Comparison of ENCODE assay signal across 10 cellular contexts in genomic region chr6:16725145-16725864, GRCh38. TPM values are rescaled to one million over a fixed set of nuclear protein-coding genes. Genes with fewer than 3 reads are reported as not detected.
DNase-seq lines count a peak whose midpoint lies in the region; ATAC-seq and TF ChIP-seq lines count a peak whose summit lies in the region.
"Had no signal": no experiment of that assay in that cellular context is flagged by ENCODE, and none has a peak within 500 bp of the region (broad histone marks: within the 10 kb centered on the region; RNA-seq: fewer than 3 reads in every experiment).

No MANE protein-coding gene starts in this region.

- peaks cover 50% of the 10 kb centered on the region for H3K4me1 ChIP-seq in hepatocyte (ENCODE audit: insufficient read depth)
- H3K4me1 ChIP-seq in stomach: peaks cover 28 to 87% (median 68%) of the 10 kb centered on the region in 4 donors

- peak overlapping the region; percentile 3 for H3K27ac Mint-ChIP-seq in activated T-helper 1 cell treated with anti-CD3 and anti-CD28 coated beads, Interleukin-12 subunit alpha, Interleukin-12 subunit beta, Interleukin-2, Interleukin-4 antibody, amounts not matched to agents 30 ng/mL and 10 ng/mL and 1 ng/mL, durations not matched to agents 14 hours and 24 hours and 36 hours
- H3K27ac Mint-ChIP-seq: naive B cell had no signal

- peaks cover 67% of the 10 kb centered on the region for H3K4me1 Mint-ChIP-seq in activated T-helper 1 cell treated with anti-CD3 and anti-CD28 coated beads, Interleukin-12 subunit alpha, Interleukin-12 subunit beta, Interleukin-2, Interleukin-4 antibody, amounts not matched to agents 30 ng/mL and 10 ng/mL and 1 ng/mL, durations not matched to agents 14 hours and 24 hours and 36 hours (ENCODE audit: low read depth)
- H3K4me1 Mint-ChIP-seq: naive B cell had no signal

- TF ChIP-seq CTCF in hepatocyte (IDR thresholded peaks at IDR 0.05; ENCODE audit: poor library complexity) (no peak), stomach (IDR thresholded peaks at IDR 0.05) (no peak)

- no peak for ATAC-seq in HG03095 (IDR thresholded peaks at IDR 0.05; ENCODE audit: unreplicated experiment)

- no peak for DNase-seq in HEK293T (ENCODE audit: extremely low spot score)
- DNase-seq in activated T-helper 1 cell treated with anti-CD3 and anti-CD28 coated beads, Interleukin-12 subunit alpha, Interleukin-12 subunit beta, Interleukin-2, Interleukin-4 antibody, amounts not matched to agents 30 ng/mL and 10 ng/mL and 1 ng/mL, durations not matched to agents 14 hours and 24 hours and 36 hours (ENCODE audit: low spot score): no peak
- peak; percentile 39 for DNase-seq in hepatocyte (ENCODE audit: low spot score)
- no peak for DNase-seq in stomach
- no peak for DNase-seq in NK-92 treated with Interleukin-12 subunit alpha and Interleukin-12 subunit beta, amount 100 ng/mL, for 24 hours (lab: John Stamatoyannopoulos, UW)
- DNase-seq in SW480 (ENCODE audit: low spot score): no peak
- DNase-seq in SHP77 (lab: John Stamatoyannopoulos, UW): no peak
- DNase-seq: anterior cingulate cortex, naive B cell had no signal

- no peaks in the 10 kb centered on the region for H4K20me1 ChIP-seq in hepatocyte (ENCODE audit: insufficient read depth, poor library complexity, severe bottlenecking)

- no peaks in the 10 kb centered on the region for H3K9me2 ChIP-seq in hepatocyte (replicated peaks; ENCODE audit: insufficient read depth)

- peaks cover 36% of the 10 kb centered on the region for H3K79me2 ChIP-seq in hepatocyte

- no peaks in the 10 kb centered on the region for H3K9me3 Mint-ChIP-seq in activated T-helper 1 cell treated with anti-CD3 and anti-CD28 coated beads, Interleukin-12 subunit alpha, Interleukin-12 subunit beta, Interleukin-2, Interleukin-4 antibody, amounts not matched to agents 30 ng/mL and 10 ng/mL and 1 ng/mL, durations not matched to agents 14 hours and 24 hours and 36 hours
- H3K9me3 Mint-ChIP-seq: naive B cell had no signal

- POLR2A ChIA-PET in HEK293T (lab: Yijun Ruan, JAX): interaction anchor here (0.9 to 3.4 kb wide), 3 partner anchors 29 to 37 kb away, joined by 4 to 19 read pairs (median 5); partner anchors contain the start of gene ATXN1

- intact Hi-C loops in activated T-helper 1 cell treated with anti-CD3 and anti-CD28 coated beads, Interleukin-12 subunit alpha, Interleukin-12 subunit beta, Interleukin-2, Interleukin-4 antibody, amounts not matched to agents 30 ng/mL and 10 ng/mL and 1 ng/mL, durations not matched to agents 14 hours and 24 hours and 36 hours (cut with micrococcal nuclease): no loop called here
- intact Hi-C loops in stomach (cut with DNase I; ENCODE audit: low total_unique reads): no loop called here

- TF ChIP-seq EP300 in stomach (IDR thresholded peaks at IDR 0.05): no peak

- no peaks in the 10 kb centered on the region for H3K27me3 Mint-ChIP-seq in activated T-helper 1 cell treated with anti-CD3 and anti-CD28 coated beads, Interleukin-12 subunit alpha, Interleukin-12 subunit beta, Interleukin-2, Interleukin-4 antibody, amounts not matched to agents 30 ng/mL and 10 ng/mL and 1 ng/mL, durations not matched to agents 14 hours and 24 hours and 36 hours (ENCODE audit: insufficient read depth)
- H3K27me3 Mint-ChIP-seq: naive B cell had no signal

- peaks cover 37% of the 10 kb centered on the region for H3K36me3 Mint-ChIP-seq in activated T-helper 1 cell treated with anti-CD3 and anti-CD28 coated beads, Interleukin-12 subunit alpha, Interleukin-12 subunit beta, Interleukin-2, Interleukin-4 antibody, amounts not matched to agents 30 ng/mL and 10 ng/mL and 1 ng/mL, durations not matched to agents 14 hours and 24 hours and 36 hours (ENCODE audit: low read depth)
- H3K36me3 Mint-ChIP-seq: naive B cell had no signal

- H3K4me3 ChIP-seq in hepatocyte: no peak overlapping the region
- no peak overlapping the region for H3K4me3 ChIP-seq in stomach

- H3K36me3 ChIP-seq in hepatocyte (replicated peaks; ENCODE audit: insufficient read depth, low read depth) (no peaks in the 10 kb centered on the region), stomach (no peaks in the 10 kb centered on the region)

- H3K9me3 ChIP-seq in hepatocyte (ENCODE audit: low read depth): no peaks in the 10 kb centered on the region
- no peaks in the 10 kb centered on the region for H3K9me3 ChIP-seq in stomach

- 56% methylated on average over 7 of the region's 7 CpGs for WGBS in hepatocyte (ENCODE audit: low lambda C conversion rate, missing lambda C conversion rate)
- 47 to 57% (median 52%) methylated on average over 7 of the region's 7 CpGs for WGBS in stomach, 5 donors

- H3K4me3 Mint-ChIP-seq in activated T-helper 1 cell treated with anti-CD3 and anti-CD28 coated beads, Interleukin-12 subunit alpha, Interleukin-12 subunit beta, Interleukin-2, Interleukin-4 antibody, amounts not matched to agents 30 ng/mL and 10 ng/mL and 1 ng/mL, durations not matched to agents 14 hours and 24 hours and 36 hours: no peak overlapping the region
- H3K4me3 Mint-ChIP-seq: naive B cell had no signal

- CTCF ChIA-PET in HEK293T (lab: Yijun Ruan, JAX): interaction anchor here (1.0 to 1.6 kb wide), 4 partner anchors 12 to 38 kb away, joined by 3 to 8 read pairs (median 3); partner anchors contain the start of gene ATXN1

- H2AFZ ChIP-seq in hepatocyte: no peak overlapping the region

- H3K4me2 ChIP-seq in hepatocyte: peak overlapping the region; percentile 53

- peak overlapping the region; percentile 86 for H3K27ac ChIP-seq in hepatocyte
- peak overlapping the region in 4 of 5 donors; percentile 75 to 83 (median 80) for H3K27ac ChIP-seq in stomach

- TF ChIP-seq POLR2A in stomach (IDR thresholded peaks at IDR 0.05): no peak

- H3K27me3 ChIP-seq in hepatocyte (no peaks in the 10 kb centered on the region), stomach (no peaks in the 10 kb centered on the region)

TF ChIP-seq in HEK293T, 16 proteins besides CTCF, POLR2A, EP300 and RAD21:
- TF ChIP-seq ZNF384 (IDR thresholded peaks at IDR 0.05) (no peak), PKNOX1 (IDR thresholded peaks at IDR 0.05) (no peak), L3MBTL2 (conservative IDR thresholded peaks at IDR 0.05) (no peak), SP1 (IDR thresholded peaks at IDR 0.05) (no peak), FOXM1 (IDR thresholded peaks at IDR 0.05; ENCODE audit: borderline replicate concordance) (no peak), ARNT (IDR thresholded peaks at IDR 0.05) (0 out of 2 replicates have a peak, but pooled peaks have one; percentile 36), NFRKB (IDR thresholded peaks at IDR 0.05) (no peak)
TF ChIP-seq in HEK293T: peak in this region for 1.

RNA-seq across cellular contexts. Expression of gene ATXN1, which starts 36.0 kb away (rescaled TPM):
- total RNA-seq in activated T-helper 1 cell treated with anti-CD3 and anti-CD28 coated beads, Interleukin-12 subunit alpha, Interleukin-12 subunit beta, Interleukin-2, Interleukin-4 antibody, amounts not matched to agents 30 ng/mL and 10 ng/mL and 1 ng/mL, durations not matched to agents 14 hours and 24 hours and 36 hours: 107 and 109 TPM in 2 replicates
- total RNA-seq in hepatocyte (28.7 and 32.6 TPM in 2 replicates), stomach (100 to 1,000 TPM in 1 of 5 donors, 10 to 100 TPM in 4; 32.4 to 106 (median 64.6) TPM)
- polyA plus RNA-seq in hepatocyte (14.7 and 16.3 TPM in 2 replicates), stomach (1 to 10 TPM; 5.2 to 8.7 (median 7.6) TPM)
